Comparison of ENCODE assay signal across 9 cellular contexts in genomic region chr2:189466656-189467055, GRCh38. TPM values are rescaled to one million over a fixed set of nuclear protein-coding genes. Genes with fewer than 3 reads are reported as not detected.
DNase-seq lines count a peak whose midpoint lies in the region; ATAC-seq, FAIRE-seq and TF ChIP-seq lines count a peak whose summit lies in the region.
"Had no signal": no experiment of that assay in that cellular context is flagged by ENCODE, and none has a peak within 500 bp of the region (broad histone marks: within the 10 kb centered on the region; RNA-seq: fewer than 3 reads in every experiment).

No MANE protein-coding gene starts in this region.

- H3K4me3 ChIP-seq in A549, result no peak overlapping the region
- no peak overlapping the region for H3K4me3 ChIP-seq in OCI-LY7 (ENCODE audit: low read depth, low read length, poor library complexity, severe bottlenecking)
- no peak overlapping the region for H3K4me3 ChIP-seq in esophagus muscularis mucosa
- H3K4me3 ChIP-seq in prostate gland, result no peak overlapping the region

- H4K20me1 ChIP-seq in OCI-LY7 (ENCODE audit: insufficient read depth, low read length), result 0 out of 2 replicates have a peak, but pooled peaks cover 3% of the 10 kb centered on the region

- POLR2A ChIA-PET in A549 (lab: Yijun Ruan, JAX) (no interaction called here), OCI-LY7 (lab: Charles Lee) (interaction anchor here (5.5 kb wide), 1 partner anchor 26 kb away, joined by 35 read pairs; the partner anchor contains the start of gene WDR75)

- no peak for TF ChIP-seq POLR2A in A549 (IDR thresholded peaks at IDR 0.05; ENCODE audit: low read length)
- TF ChIP-seq POLR2A in esophagus muscularis mucosa (IDR thresholded peaks at IDR 0.05; ENCODE audit: low read depth), result no peak
- no peak for TF ChIP-seq POLR2A in prostate gland (IDR thresholded peaks at IDR 0.05)

- no TSS peak for BruUV-seq in OCI-LY7 (replicated peaks; lab: Mats Ljungman, UMichigan)

- no peak for FAIRE-seq in A549 (lab: Jason Lieb, UNC)
- FAIRE-seq: colon had no signal

- TF ChIP-seq CTCF in A549 (IDR thresholded peaks at IDR 0.05) (peak; percentile 86), OCI-LY7 (conservative IDR thresholded peaks at IDR 0.05; ENCODE audit: low read length) (peak; percentile 76), esophagus muscularis mucosa (IDR thresholded peaks at IDR 0.05) (peak; percentile 52 to 70 (median 57)), prostate gland (IDR thresholded peaks at IDR 0.05) (peak; percentile 22 to 69 (median 60))

- H3K4me1 ChIP-seq in A549 (no peaks in the 10 kb centered on the region), OCI-LY7 (ENCODE audit: insufficient read depth, low read length, poor library complexity, severe bottlenecking) (peaks cover 29% of the 10 kb centered on the region), esophagus muscularis mucosa (no peaks in the 10 kb centered on the region), prostate gland (replicated peaks) (no peaks in the 10 kb centered on the region)

- intact Hi-C loops in OCI-LY7 (cut with micrococcal nuclease; ENCODE audit: unreplicated experiment) (no loop called here), esophagus muscularis mucosa (cut with DNase I) (loop anchor here (5.0 kb wide), 1 partner anchor 111 kb away; no protein-coding TSS in a partner anchor), prostate gland (cut with DNase I) (loop anchor here (10.0 kb wide), 1 partner anchor 118 kb away; the partner anchor contains the start of gene SLC40A1)

- H3K27me3 ChIP-seq in esophagus muscularis mucosa, result no peaks in the 10 kb centered on the region
- no peaks in the 10 kb centered on the region for H3K27me3 ChIP-seq in prostate gland (replicated peaks; ENCODE audit: insufficient read depth)

- H3K4me2 ChIP-seq in A549, result no peak overlapping the region
- no peak overlapping the region for H3K4me2 ChIP-seq in OCI-LY7 (ENCODE audit: low read length)

- no peak overlapping the region for H2AFZ ChIP-seq in OCI-LY7 (ENCODE audit: low read length)

- CTCF ChIA-PET in A549 (lab: Yijun Ruan, JAX) (interaction anchor here (0.8 to 1.1 kb wide), 3 partner anchors 113 to 194 kb away, joined by 3 read pairs; partner anchors contain the start of gene ASNSD1), OCI-LY7 (lab: Charles Lee; ENCODE audit: unreplicated experiment) (no interaction called here)

- no peaks in the 10 kb centered on the region for H3K9me2 ChIP-seq in OCI-LY7 (ENCODE audit: insufficient read depth, low read length)

- no peak overlapping the region for H3K27ac ChIP-seq in A549
- H3K27ac ChIP-seq in OCI-LY7 (ENCODE audit: low read depth, low read length, poor library complexity, severe bottlenecking), result no peak overlapping the region
- H3K27ac ChIP-seq in esophagus muscularis mucosa (replicated peaks in 1 of 4), result no peak overlapping the region
- H3K27ac ChIP-seq in prostate gland, result no peak overlapping the region

- DNase-seq in A549 (ENCODE audit: low read depth in 1 of 2, low spot score in 1 of 2) (peak; percentile 9 to 51), OCI-LY7 (ENCODE audit: low spot score) (peak; percentile 16), esophagus muscularis mucosa (ENCODE audit: extremely low spot score) (no peak), prostate gland (ENCODE audit: low spot score) (no peak)
- DNase-seq in activated naive CD4-positive, alpha-beta T cell treated with Interleukin-2 at 50 U/mL for 16 hours, result no peak

- H3K79me2 ChIP-seq in OCI-LY7 (ENCODE audit: insufficient read depth, low read depth, low read length), result no peaks in the 10 kb centered on the region

- TF ChIP-seq EP300 in A549 (IDR thresholded peaks at IDR 0.05) (no peak), esophagus muscularis mucosa (IDR thresholded peaks at IDR 0.05) (no peak)

- H3K9me3 ChIP-seq in A549, result no peaks in the 10 kb centered on the region
- H3K9me3 ChIP-seq in OCI-LY7 (ENCODE audit: low read length), result no peaks in the 10 kb centered on the region
- H3K9me3 ChIP-seq in esophagus muscularis mucosa, result no peaks in the 10 kb centered on the region
- no peaks in the 10 kb centered on the region for H3K9me3 ChIP-seq in prostate gland

- H3K36me3 ChIP-seq in OCI-LY7 (ENCODE audit: insufficient read depth, low read length), result peaks cover 98% of the 10 kb centered on the region
- peaks cover 45 to 95% (median 82%) of the 10 kb centered on the region in 4 donors for H3K36me3 ChIP-seq in esophagus muscularis mucosa
- no peaks in the 10 kb centered on the region for H3K36me3 ChIP-seq in prostate gland

- TF ChIP-seq RAD21 in A549 (conservative IDR thresholded peaks at IDR 0.05 in 1 of 2, IDR thresholded peaks at IDR 0.05 in 1 of 2), result peak; percentile 83 to 89

- ATAC-seq in A549 (peak; percentile 69 to 88; a peak in 4 of 6 replicates), GM18861 (IDR thresholded peaks at IDR 0.05; ENCODE audit: unreplicated experiment) (peak; percentile 43), HG03442 (IDR thresholded peaks at IDR 0.05; ENCODE audit: unreplicated experiment) (no peak), HG02840 (IDR thresholded peaks at IDR 0.05; ENCODE audit: low FRiP score, unreplicated experiment) (no peak)

TF ChIP-seq in A549, 52 proteins besides CTCF, POLR2A, EP300 and RAD21:
- no peak for TF ChIP-seq KDM1A (IDR thresholded peaks at IDR 0.05; ENCODE audit: low read depth)
- TF ChIP-seq SMC3 (IDR thresholded peaks at IDR 0.05), result peak; percentile 88

RNA-seq across cellular contexts. Expression of gene WDR75, which starts 25.4 kb away (rescaled TPM):
- polyA plus RNA-seq in A549 (2011; rRNA removed) (122 and 152 TPM in 2 replicates), A549 (2017; fragmentation: RNase III; extraction: RNeasy Plus Mini Kit Qiagen cat#74134 plus additional on column Dnase treatment) (53.5 to 65.5 TPM (median 53.6 TPM) in 3 replicates)
- polyA plus RNA-seq in A549 (2012; cell fraction: cytosol; rRNA removed), result 20.2 and 20.8 TPM in 2 replicates
- 16.6 and 23.3 TPM in 2 replicates for polyA plus RNA-seq in A549 (2012; cell fraction: nucleus; rRNA removed)
- 61.5 and 124 TPM in 2 replicates for polyA minus RNA-seq in A549 (2011; rRNA and poly(A)+ RNA removed)
- total RNA-seq in OCI-LY7 (2014; rRNA removed; shearing (Covaris generic)), result 44.1 and 79.6 TPM in 2 replicates
- total RNA-seq in OCI-LY7 (2022) (53.6 and 55.7 TPM in 2 replicates), esophagus muscularis mucosa (10 to 100 TPM; 18.7 to 35.3 (median 24.7) TPM), prostate gland (10 to 100 TPM; 15.3 to 30.7 TPM)

Comparison
In these comparisons a context has a peak if more than half of its experiments do, and no peak if none do; other contexts are left out.
1. ATAC-seq: peak in A549 (2 of 2) and GM18861 (single experiment); none in HG03442 (single experiment) and HG02840 (single experiment).
2. DNase-seq: peak in A549 (2 of 2) and OCI-LY7 (single experiment); none in esophagus muscularis mucosa (single experiment), prostate gland (single experiment) and activated naive CD4-positive, alpha-beta T cell treated with Interleukin-2 at 50 U/mL for 16 hours (single experiment).
3. Peak in every context shown above with its lines, with median percentiles within 50 percentile points of each other: CTCF ChIP-seq.